In genomic region chr3:179558742-179559364, GRCh38 we compare ENCODE assay signal across 1 cellular context.
TF ChIP-seq lines count a peak whose summit lies in the region.

No MANE protein-coding gene starts in this region.

TF ChIP-seq in GM23338, 12 proteins besides CTCF, POLR2A, EP300 and RAD21:
- TF ChIP-seq ZNF114 (CRISPR knock-in tag; IDR thresholded peaks at IDR 0.05), result no peak
- TF ChIP-seq EZH2 (IDR thresholded peaks at IDR 0.05; ENCODE audit: low read depth, unreplicated experiment), result no peak
- TF ChIP-seq NANOG (IDR thresholded peaks at IDR 0.05; ENCODE audit: borderline replicate concordance), result no peak
- TF ChIP-seq REST (IDR thresholded peaks at IDR 0.05; ENCODE audit: unreplicated experiment), result no peak
- no peak for TF ChIP-seq CREB1 (CRISPR knock-in tag; IDR thresholded peaks at IDR 0.05; ENCODE audit: low read depth)
- no peak for TF ChIP-seq JUNB (IDR thresholded peaks at IDR 0.05; ENCODE audit: unreplicated experiment)
